In genomic region chr10:86968271-86968993, GRCh38 we compare ENCODE assay signal across 8 cellular contexts. TPM values are rescaled to one million over a fixed set of nuclear protein-coding genes. Genes with fewer than 3 reads are reported as not detected.
DNase-seq lines count a peak whose midpoint lies in the region; ATAC-seq and TF ChIP-seq lines count a peak whose summit lies in the region.

TSS of gene ADIRF (plus strand) at chr10:86968482. CDS start at chr10:86968545, 63 bp downstream.

- H3K4me2 ChIP-seq in H9 (ENCODE audit: insufficient read depth, insufficient read length, low read length) = no peak within 1 kb of the TSS
- peak within 1 kb of the TSS; percentile 87 for H3K4me2 ChIP-seq in hepatocyte

- no peak for ATAC-seq in stimulated activated memory B cell treated with anti-CD40 and anti-IgM and Interleukin-4, amounts not matched to agents 10 μg/mL and 1 μg/mL and 100 μg/mL, for 72 hours
- no peak for ATAC-seq in HG03175 (IDR thresholded peaks at IDR 0.05; ENCODE audit: unreplicated experiment)

- H4K8ac ChIP-seq in H9 (replicated peaks; ENCODE audit: insufficient read length, low read depth, low read length) = no peak within 1 kb of the TSS

- H3K9me3 Mint-ChIP-seq in H9 (peaks cover 0 to 4% of the 10 kb centered on the region in 2 experiments; a peak in 1 of 5 replicates), immature natural killer cell (no peaks in the 10 kb centered on the region)
- no peaks in the 10 kb centered on the region for H3K9me3 Mint-ChIP-seq in stimulated activated memory B cell treated with anti-CD40 and anti-IgM and Interleukin-4, amounts not matched to agents 10 μg/mL and 1 μg/mL and 100 μg/mL, for 72 hours

- no peak within 1 kb of the TSS for H4K5ac ChIP-seq in H9 (ENCODE audit: insufficient read length, low read depth, low read length)

- no peak within 1 kb of the TSS for H3K23ac ChIP-seq in H9 (ENCODE audit: insufficient read length, low read depth, low read length)

- no peak within 1 kb of the TSS for H3T11ph ChIP-seq in H9 (ENCODE audit: low read length)

- H3K9me2 ChIP-seq in hepatocyte (replicated peaks; ENCODE audit: insufficient read depth) = no peaks in the 10 kb centered on the region

- TF ChIP-seq CTCF in H9 (conservative IDR thresholded peaks at IDR 0.05) (no peak), hepatocyte (IDR thresholded peaks at IDR 0.05; ENCODE audit: poor library complexity) (no peak)

- peaks cover 2% of the 10 kb centered on the region; the same call in 1 of the 2 replicates for H3K4me1 ChIP-seq in H9 (ENCODE audit: insufficient read depth, low read length)
- peaks cover 33% of the 10 kb centered on the region for H3K4me1 ChIP-seq in hepatocyte (ENCODE audit: insufficient read depth)

- H3K14ac ChIP-seq in H9 (ENCODE audit: insufficient read depth, low read length) = no peak within 1 kb of the TSS

- no peak within 1 kb of the TSS for H2BK12ac ChIP-seq in H9 (ENCODE audit: insufficient read length, low read depth, low read length)

- no peaks in the 10 kb centered on the region for H3K36me3 ChIP-seq in hepatocyte (replicated peaks; ENCODE audit: insufficient read depth, low read depth)

- no peak within 1 kb of the TSS for H2BK20ac ChIP-seq in H9 (ENCODE audit: low read depth, low read length, poor library complexity, severe bottlenecking)

- H4K20me1 ChIP-seq in H9 (ENCODE audit: control insufficient read depth, insufficient read depth, insufficient read length) = no peaks in the 10 kb centered on the region
- H4K20me1 ChIP-seq in hepatocyte (ENCODE audit: insufficient read depth, poor library complexity, severe bottlenecking) = no peaks in the 10 kb centered on the region

- H3K4ac ChIP-seq in H9 (ENCODE audit: low read depth, low read length) = no peak within 1 kb of the TSS

- H3K27ac ChIP-seq in H9 (ENCODE audit: insufficient read length, low read depth, low read length) (no peak within 1 kb of the TSS), adipose tissue (ENCODE audit: low read depth, low read length) (no peak within 1 kb of the TSS), hepatocyte (no peak within 1 kb of the TSS)

- peaks cover 7% of the 10 kb centered on the region; the same call in 1 of the 2 replicates for H3K27me3 ChIP-seq in H9 (ENCODE audit: insufficient read depth, low read length)
- H3K27me3 ChIP-seq in hepatocyte = no peaks in the 10 kb centered on the region

- H2BK5ac ChIP-seq in H9 (ENCODE audit: insufficient read length, low read length) = no peak within 1 kb of the TSS

- peaks cover 30 to 48% of the 10 kb centered on the region in 2 experiments for H3K4me1 Mint-ChIP-seq in H9
- peaks cover 40% of the 10 kb centered on the region for H3K4me1 Mint-ChIP-seq in stimulated activated memory B cell treated with anti-CD40 and anti-IgM and Interleukin-4, amounts not matched to agents 10 μg/mL and 1 μg/mL and 100 μg/mL, for 72 hours
- H3K4me1 Mint-ChIP-seq in immature natural killer cell = peaks cover 27 to 29% of the 10 kb centered on the region in 2 donors

- H2BK15ac ChIP-seq in H9 (ENCODE audit: low read depth, low read length) = no peak within 1 kb of the TSS

- H3K36me3 Mint-ChIP-seq in H9 (ENCODE audit: insufficient read depth in 1 of 3, low read depth in 3 of 3) (peaks cover 0 to 3% (median 0%) of the 10 kb centered on the region in 3 experiments; a peak in 1 of 7 replicates), immature natural killer cell (no peaks in the 10 kb centered on the region)
- no peaks in the 10 kb centered on the region for H3K36me3 Mint-ChIP-seq in stimulated activated memory B cell treated with anti-CD40 and anti-IgM and Interleukin-4, amounts not matched to agents 10 μg/mL and 1 μg/mL and 100 μg/mL, for 72 hours

- H2BK120ac ChIP-seq in H9 (ENCODE audit: low read depth, low read length, poor library complexity, severe bottlenecking) = no peak within 1 kb of the TSS

- H3K56ac ChIP-seq in H9 (ENCODE audit: insufficient read length, low read depth, low read length) = no peak within 1 kb of the TSS

- H3K23me2 ChIP-seq in H9 (ENCODE audit: insufficient read length, low read depth, low read length, poor library complexity, severe bottlenecking) = peaks cover 15% of the 10 kb centered on the region

- H4K91ac ChIP-seq in H9 (ENCODE audit: insufficient read length, low read depth, low read length) = no peak within 1 kb of the TSS

- peak within 1 kb of the TSS in 1 of 3 experiments; percentile 86; a peak in 1 of 7 replicates for H3K27ac Mint-ChIP-seq in H9
- no peak within 1 kb of the TSS for H3K27ac Mint-ChIP-seq in stimulated activated memory B cell treated with anti-CD40 and anti-IgM and Interleukin-4, amounts not matched to agents 10 μg/mL and 1 μg/mL and 100 μg/mL, for 72 hours
- no peak within 1 kb of the TSS for H3K27ac Mint-ChIP-seq in immature natural killer cell

- no peak within 1 kb of the TSS for H2AK5ac ChIP-seq in H9 (ENCODE audit: insufficient read length, low read length)

- H2AFZ ChIP-seq in H9 (ENCODE audit: low read length) (no peak within 1 kb of the TSS), hepatocyte (no peak within 1 kb of the TSS)

- H3K27me3 Mint-ChIP-seq in H9 (ENCODE audit: low read depth) = peaks cover 27% of the 10 kb centered on the region
- no peaks in the 10 kb centered on the region for H3K27me3 Mint-ChIP-seq in stimulated activated memory B cell treated with anti-CD40 and anti-IgM and Interleukin-4, amounts not matched to agents 10 μg/mL and 1 μg/mL and 100 μg/mL, for 72 hours
- peaks cover 4 to 9% (median 7%) of the 10 kb centered on the region in 3 donors for H3K27me3 Mint-ChIP-seq in immature natural killer cell (ENCODE audit: low read depth in 3 of 3)

- no peaks in the 10 kb centered on the region for H3K79me1 ChIP-seq in H9 (ENCODE audit: insufficient read depth, low read depth, low read length, poor library complexity, severe bottlenecking)

- H3K4me3 Mint-ChIP-seq in H9 (no peak within 1 kb of the TSS), immature natural killer cell (peak within 1 kb of the TSS in 1 of 5 donors; percentile 8)
- peak within 1 kb of the TSS; percentile 15 for H3K4me3 Mint-ChIP-seq in stimulated activated memory B cell treated with anti-CD40 and anti-IgM and Interleukin-4, amounts not matched to agents 10 μg/mL and 1 μg/mL and 100 μg/mL, for 72 hours

- no CpG with 5 or more reads among the region's 59 CpGs for WGBS in H9 (ENCODE audit: extremely low coverage, insufficient read length, low lambda C conversion rate)
- WGBS in adipose tissue, 3 donors = 13 to 27% (median 16%) methylated on average over 56 to 59 of the region's 59 CpGs
- WGBS in hepatocyte (ENCODE audit: low lambda C conversion rate, missing lambda C conversion rate) = 96% methylated on average over 53 of the region's 59 CpGs

- H3K9me3 ChIP-seq in H9 (ENCODE audit: control insufficient read depth, low read depth, low read length) (no peaks in the 10 kb centered on the region), hepatocyte (ENCODE audit: low read depth) (no peaks in the 10 kb centered on the region)

- no peak within 1 kb of the TSS for H3K9ac ChIP-seq in H9 (ENCODE audit: extremely low read depth, insufficient read length, low read length)

- no peak within 1 kb of the TSS for H3K18ac ChIP-seq in H9 (ENCODE audit: insufficient read length, low read depth, low read length)

- H3K4me3 ChIP-seq in hepatocyte = no peak within 1 kb of the TSS

- H3K79me2 ChIP-seq in H9 (ENCODE audit: insufficient read depth, low read length) = no peaks in the 10 kb centered on the region
- no peaks in the 10 kb centered on the region for H3K79me2 ChIP-seq in hepatocyte

- DNase-seq in H9 = peak; percentile 37
- DNase-seq in hepatocyte (ENCODE audit: low spot score) = peak; percentile 8
- no peak for DNase-seq in NK-92 treated with Interleukin-12 subunit alpha and Interleukin-12 subunit beta, amount 100 ng/mL, for 24 hours (lab: John Stamatoyannopoulos, UW)
- DNase-seq in immature natural killer cell = no peak
- DNase-seq in HT-29 (ENCODE audit: low spot score) = no peak

RNA-seq across cellular contexts. Expression of gene ADIRF, which starts in this region (rescaled TPM):
- not detected in 2 replicates for total RNA-seq in H9 (2021)
- 1,000 to 10,000 TPM in 2 of 3 donors, 100 to 1,000 TPM in 1; 135 to 2,071 (median 1,031) TPM for polyA plus RNA-seq in adipose tissue
- not detected in 2 replicates for total RNA-seq in hepatocyte
- not detected in 2 replicates for polyA plus RNA-seq in hepatocyte
- not detected for polyA plus RNA-seq in immature natural killer cell
- 1.6 and 3.1 TPM in 2 replicates for total RNA-seq in HT-29 (2014; rRNA removed; shearing (Covaris generic))

Comparison
In these comparisons a context has a peak if more than half of its experiments do, and no peak if none do; other contexts are left out.
1. RNA of gene ADIRF (polyA plus RNA-seq): 135 to 2,071 TPM in adipose tissue; not detected in hepatocyte and not detected in immature natural killer cell; every median in the first group is over 100 times any median in the second.
2. Peak in DNase-seq in H9; RNA of the gene not detected or under 1 TPM.
3. Peak in DNase-seq and H3K4me2 ChIP-seq in hepatocyte; RNA of the gene not detected or under 1 TPM.